In the genomic region with DNA sequence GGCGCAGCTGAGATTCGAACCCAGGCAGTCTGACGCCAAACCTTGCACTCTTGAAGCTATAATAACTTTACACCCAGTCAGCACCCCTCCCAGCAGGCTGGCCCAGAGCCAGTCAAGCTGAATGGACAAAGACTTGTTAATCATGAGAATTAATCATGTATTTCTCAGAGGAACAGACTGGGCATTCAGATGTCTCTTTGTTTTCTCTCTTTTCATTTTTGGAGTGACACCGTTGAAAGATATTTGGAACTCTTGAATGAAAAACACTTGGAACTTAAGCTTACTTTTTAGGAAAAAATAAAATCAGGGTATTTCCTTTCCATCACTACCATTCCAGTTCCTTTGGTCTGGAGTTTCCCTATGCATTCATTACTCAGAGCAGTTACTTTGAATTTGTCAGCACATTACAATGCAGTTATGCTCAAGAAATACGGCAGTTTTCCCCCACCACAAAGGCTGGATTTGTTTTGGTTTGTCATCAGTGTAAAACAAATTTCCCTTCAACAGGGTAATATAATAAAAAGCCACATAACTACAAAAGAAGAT, we compare ENCODE assay signal across 10 cellular contexts. TPM values are rescaled to one million over a fixed set of nuclear protein-coding genes. Genes with fewer than 3 reads are reported as not detected.
DNase-seq lines count a peak whose midpoint lies in the region; ATAC-seq, FAIRE-seq and TF ChIP-seq lines count a peak whose summit lies in the region.
"Had no signal": no experiment of that assay in that cellular context is flagged by ENCODE, and none has a peak within 500 bp of the region (broad histone marks: within the 10 kb centered on the region; RNA-seq: fewer than 3 reads in every experiment).

No MANE protein-coding gene starts in this region.

- H4K8ac ChIP-seq in IMR-90 (ENCODE audit: low read depth in 2 of 2, low read length in 2 of 2), result peak overlapping the region; percentile 27 to 62; a peak in 3 of 4 replicates

- TF ChIP-seq CTCF in IMR-90 (conservative IDR thresholded peaks at IDR 0.05; ENCODE audit: low read depth, low read length) (no peak), vagina (IDR thresholded peaks at IDR 0.05) (no peak), psoas muscle (IDR thresholded peaks at IDR 0.05) (no peak)

- H2BK20ac ChIP-seq in IMR-90 (ENCODE audit: low read depth, low read length), result peak overlapping the region; percentile 42; the same call in 1 of the 2 replicates

- H3K27ac ChIP-seq in IMR-90 (ENCODE audit: insufficient read depth, low read length) (0 out of 2 replicates have a peak overlapping the region, but pooled peaks have one; percentile 18), vagina (no peak overlapping the region), psoas muscle (no peak overlapping the region)

- H2AFZ ChIP-seq in IMR-90 (replicated peaks; ENCODE audit: low read length, poor library complexity), result no peak overlapping the region

- intact Hi-C loops in IMR-90 (cut with micrococcal nuclease), result no loop called here
- intact Hi-C loops in vagina (cut with DNase I), result no loop called here
- intact Hi-C loops in psoas muscle (cut with DNase I), result no loop called here

- H2BK5ac ChIP-seq in IMR-90 (ENCODE audit: low read depth, low read length, poor library complexity, severe bottlenecking), result peak overlapping the region; percentile 62

- H3K9ac ChIP-seq in IMR-90 (ENCODE audit: low read depth, low read length), result no peak overlapping the region; the same call in 1 of the 2 replicates

- H2BK120ac ChIP-seq in IMR-90 (ENCODE audit: low read depth, low read length), result peak overlapping the region; percentile 53

- 0 out of 2 replicates have a peak overlapping the region, but pooled peaks have one; percentile 47 for H3K14ac ChIP-seq in IMR-90 (replicated peaks; ENCODE audit: low read depth, low read length)

- no peaks in the 10 kb centered on the region for H4K20me1 ChIP-seq in IMR-90 (ENCODE audit: insufficient read depth, low read length)

- H3K79me1 ChIP-seq in IMR-90 (ENCODE audit: low read depth in 1 of 2, low read length in 2 of 2), result no peaks in the 10 kb centered on the region

- H4K5ac ChIP-seq in IMR-90 (ENCODE audit: low read depth, low read length), result peak overlapping the region; percentile 15; the same call in 1 of the 2 replicates

- H3K4ac ChIP-seq in IMR-90 (ENCODE audit: low read depth, low read length), result peak overlapping the region; percentile 47; the same call in 1 of the 2 replicates

- TF ChIP-seq RAD21 in IMR-90 (IDR thresholded peaks at IDR 0.05; ENCODE audit: low read length), result no peak

- dilution Hi-C loops in IMR-90 (cut with HindIII; ENCODE audit: low sequenced_read_pairs, unreplicated experiment), result no loop called here

- WGBS in IMR-90 (ENCODE audit: extremely low coverage in 2 of 2, insufficient read length in 1 of 2), 2 experiments, result no CpG with 5 or more reads among the region's 5 CpGs
- 62 to 64% (median 63%) methylated on average over 5 of the region's 5 CpGs for WGBS in psoas muscle, 3 donors

- CTCF ChIA-PET in IMR-90 (lab: Yijun Ruan, JAX), result interaction anchor here (1.0 to 1.3 kb wide), 2 partner anchors 90 to 92 kb away, joined by 3 read pairs; no protein-coding TSS in a partner anchor

- no peak overlapping the region for H3K23ac ChIP-seq in IMR-90 (ENCODE audit: low read depth, low read length)

- BruUV-seq in IMR-90 (replicated peaks; lab: Mats Ljungman, UMichigan), result no TSS peak

- no peaks in the 10 kb centered on the region for H3K27me3 ChIP-seq in IMR-90 (ENCODE audit: control insufficient read depth, insufficient read depth, low read length)
- no peaks in the 10 kb centered on the region for H3K27me3 ChIP-seq in vagina
- H3K27me3 ChIP-seq in psoas muscle (ENCODE audit: insufficient read depth in 3 of 3, low read length in 2 of 3), result no peaks in the 10 kb centered on the region

- H3K4me2 ChIP-seq in IMR-90 (ENCODE audit: low read depth, low read length), result peak overlapping the region; percentile 36; the same call in 1 of the 2 replicates

- 0 out of 2 replicates have a peak, but pooled peaks cover 2% of the 10 kb centered on the region for H3K9me1 ChIP-seq in IMR-90 (ENCODE audit: insufficient read depth, low read length)

- in situ Hi-C loops in IMR-90 (cut with MboI; ENCODE audit: low sequenced_read_pairs), result no loop called here

- FAIRE-seq in GM12891 (lab: Jason Lieb, UNC), result no peak

- no peaks in the 10 kb centered on the region for H3K9me3 ChIP-seq in IMR-90 (ENCODE audit: control insufficient read depth, insufficient read depth, low read length)
- H3K9me3 ChIP-seq in vagina, result no peaks in the 10 kb centered on the region
- no peaks in the 10 kb centered on the region for H3K9me3 ChIP-seq in psoas muscle

- H2BK15ac ChIP-seq in IMR-90 (ENCODE audit: low read depth, low read length), result peak overlapping the region; percentile 55; the same call in 1 of the 3 replicates

- POLR2A ChIA-PET in IMR-90 (lab: Charles Lee; ENCODE audit: unreplicated experiment), result no interaction called here

- ATAC-seq in IMR-90 (ENCODE audit: low read depth) (peak; percentile 97), GM21825 (IDR thresholded peaks at IDR 0.05; ENCODE audit: unreplicated experiment) (no peak), psoas muscle (no peak)

- H3K56ac ChIP-seq in IMR-90 (ENCODE audit: extremely low read depth, insufficient read depth, low read length), result peak overlapping the region; percentile 48

- H3K36me3 ChIP-seq in IMR-90 (ENCODE audit: control insufficient read depth, insufficient read depth, low read length) (no peaks in the 10 kb centered on the region), vagina (no peaks in the 10 kb centered on the region), psoas muscle (ENCODE audit: insufficient read depth in 1 of 2, low read depth in 1 of 2) (no peaks in the 10 kb centered on the region)

- H3K18ac ChIP-seq in IMR-90 (ENCODE audit: low read depth, low read length), result peak overlapping the region; percentile 75; the same call in 1 of the 2 replicates

- DNase-seq in AG08396 (ENCODE audit: low spot score) (peak; percentile 71), IMR-90 (peak; percentile 97), dedifferentiated amniotic fluid mesenchymal stem cell (ENCODE audit: extremely low spot score) (peak; percentile 84), medulla oblongata (ENCODE audit: extremely low spot score) (peak; percentile 68), GM12891 (ENCODE audit: insufficient read length, low spot score) (no peak), vagina (ENCODE audit: extremely low spot score in 2 of 2) (no peak), psoas muscle (no peak)
- DNase-seq: activated CD4-positive, alpha-beta memory T cell treated with anti-CD3 and anti-CD28 coated beads for 36 hours had no signal

- peak overlapping the region; percentile 31; the same call in 1 of the 2 replicates for H2AK5ac ChIP-seq in IMR-90 (ENCODE audit: low read depth, low read length)

- H3K4me1 ChIP-seq in IMR-90 (ENCODE audit: control insufficient read depth, insufficient read depth, low read length) (peaks cover 5% of the 10 kb centered on the region), vagina (no peaks in the 10 kb centered on the region), psoas muscle (no peaks in the 10 kb centered on the region)

- no peak for TF ChIP-seq POLR2A in IMR-90 (IDR thresholded peaks at IDR 0.05; ENCODE audit: low read depth, low read length)
- TF ChIP-seq POLR2A in GM12891 (IDR thresholded peaks at IDR 0.05; ENCODE audit: low read depth, low read length), result no peak
- no peak for TF ChIP-seq POLR2A in vagina (IDR thresholded peaks at IDR 0.05)

- H3K4me3 ChIP-seq in IMR-90 (ENCODE audit: insufficient read depth, low read depth, low read length), result no peak overlapping the region
- no peak overlapping the region for H3K4me3 ChIP-seq in vagina
- no peak overlapping the region for H3K4me3 ChIP-seq in psoas muscle
- H3K4me3 ChIP-seq: lung had no signal

- H2AK9ac ChIP-seq in IMR-90 (replicated peaks; ENCODE audit: low read depth, low read length, poor library complexity), result no peak overlapping the region

- H4K91ac ChIP-seq in IMR-90 (ENCODE audit: insufficient read depth, low read depth, low read length), result peak overlapping the region; percentile 46; the same call in 1 of the 2 replicates

TF ChIP-seq in IMR-90, 13 proteins besides CTCF, POLR2A, EP300 and RAD21 (continues in another document):
- TF ChIP-seq FOS (IDR thresholded peaks at IDR 0.05; ENCODE audit: low read depth, low read length) (peak; percentile 60), MAFK (IDR thresholded peaks at IDR 0.05; ENCODE audit: low read depth, low read length) (peak; percentile 73)
- TF ChIP-seq, protein P1, sequence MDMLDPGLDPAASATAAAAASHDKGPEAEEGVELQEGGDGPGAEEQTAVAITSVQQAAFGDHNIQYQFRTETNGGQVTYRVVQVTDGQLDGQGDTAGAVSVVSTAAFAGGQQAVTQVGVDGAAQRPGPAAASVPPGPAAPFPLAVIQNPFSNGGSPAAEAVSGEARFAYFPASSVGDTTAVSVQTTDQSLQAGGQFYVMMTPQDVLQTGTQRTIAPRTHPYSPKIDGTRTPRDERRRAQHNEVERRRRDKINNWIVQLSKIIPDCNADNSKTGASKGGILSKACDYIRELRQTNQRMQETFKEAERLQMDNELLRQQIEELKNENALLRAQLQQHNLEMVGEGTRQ (IDR thresholded peaks at IDR 0.05; ENCODE audit: low read depth, low read length), result no peak

TF ChIP-seq in GM12891, 5 proteins besides CTCF, POLR2A, EP300 and RAD21:
- TF ChIP-seq TAF1 (IDR thresholded peaks at IDR 0.05; ENCODE audit: low read depth, low read length) (no peak), POU2F2 (IDR thresholded peaks at IDR 0.05; ENCODE audit: low read depth, low read length) (no peak), SPI1 (IDR thresholded peaks at IDR 0.05; ENCODE audit: low read depth, low read length) (no peak), POLR2AphosphoS5 (IDR thresholded peaks at IDR 0.05; ENCODE audit: low read depth, low read length) (no peak), PAX5 (IDR thresholded peaks at IDR 0.05; ENCODE audit: insufficient read depth, low read length, severe bottlenecking) (no peak)

RNA-seq across cellular contexts. Expression of a gene that starts 22.5 kb away (rescaled TPM):
- total RNA-seq in IMR-90 (2012; rRNA removed) (5.0 and 5.6 TPM in 2 replicates), vagina (38.5 TPM), psoas muscle (10 to 100 TPM in 1 of 4 donors, 1 to 10 TPM in 2, under 1 TPM in 1; 0.91 to 11.9 (median 2.9) TPM)
- polyA plus RNA-seq in IMR-90 (2012; rRNA removed) (5.0 and 5.2 TPM in 2 replicates), psoas muscle (1 to 10 TPM; 2.1 to 2.3 (median 2.2) TPM)
- 1.2 and 2.8 TPM in 2 replicates for polyA plus RNA-seq in IMR-90 (2012; cell fraction: cytosol; rRNA removed)
- polyA plus RNA-seq in IMR-90 (2012; cell fraction: nucleus; rRNA removed; ENCODE audit: low replicate concordance), result 1.3 and 3.5 TPM in 2 replicates
- polyA plus RNA-seq in GM12891 (2012; ENCODE audit: low read depth, missing spikeins), result not detected
- total RNA-seq: activated CD4-positive, alpha-beta memory T cell treated with anti-CD3 and anti-CD28 coated beads for 36 hours had no signal

Comparison
In these comparisons a context has a peak if more than half of its experiments do, and no peak if none do; other contexts are left out.
1. DNase-seq: peak in AG08396 (single experiment), IMR-90 (single experiment), dedifferentiated amniotic fluid mesenchymal stem cell (single experiment) and medulla oblongata (single experiment); none in GM12891 (single experiment), vagina (0 of 2) and psoas muscle (0 of 2).